27 cellular contexts compared by ENCODE assay signal in the genomic region with DNA sequence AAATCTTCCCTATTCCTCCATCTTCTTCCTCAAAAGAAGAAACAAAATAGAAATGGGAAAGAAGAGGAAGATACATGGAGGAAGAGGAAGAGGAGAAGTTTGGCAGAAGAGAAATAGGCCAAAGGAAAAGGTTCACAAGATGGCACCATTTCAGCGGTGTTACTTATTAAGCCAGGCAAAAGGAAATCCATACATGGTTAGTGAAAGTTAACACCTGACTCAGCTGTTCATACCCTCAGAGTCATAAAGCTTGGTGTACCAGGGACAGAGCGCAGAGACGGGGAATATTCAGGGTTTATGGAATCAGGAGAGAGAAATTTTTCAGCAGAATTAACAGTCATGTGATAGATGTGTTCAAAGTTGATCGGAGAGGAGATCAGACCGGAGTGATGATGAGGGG.
DNase-seq lines count a peak whose midpoint lies in the region; ATAC-seq, FAIRE-seq and TF ChIP-seq lines count a peak whose summit lies in the region.
"Had no signal": no experiment of that assay in that cellular context is flagged by ENCODE, and none has a peak within 500 bp of the region (broad histone marks: within the 10 kb centered on the region; RNA-seq: fewer than 3 reads in every experiment).

No MANE protein-coding gene starts in this region.

- no peak overlapping the region for H2AFZ ChIP-seq in SK-N-SH (ENCODE audit: low read depth)

- no peak overlapping the region for H3K27ac Mint-ChIP-seq in stimulated activated effector memory CD8-positive, alpha-beta T cell treated with anti-CD3 and anti-CD28 coated beads, Interleukin-12 subunit alpha, Interleukin-12 subunit beta, amount 100 ng/mL, for 72 hours
- H3K27ac Mint-ChIP-seq: B cell; CD8-positive, alpha-beta T cell had no signal

- no peak for TF ChIP-seq EP300 in SK-N-SH (IDR thresholded peaks at IDR 0.05; ENCODE audit: borderline replicate concordance in 1 of 2, low read depth in 1 of 2, low read length in 1 of 2)

- no peaks in the 10 kb centered on the region for H3K9me2 ChIP-seq in SK-N-SH

- H4K20me1 ChIP-seq in SK-N-SH (ENCODE audit: insufficient read depth): no peaks in the 10 kb centered on the region

- POLR2A ChIA-PET in HEK293 (lab: Yijun Ruan, JAX): no interaction called here
- POLR2A ChIA-PET in SK-N-SH (lab: Yijun Ruan, JAX): no interaction called here

- H3K4me3 Mint-ChIP-seq in stimulated activated effector memory CD8-positive, alpha-beta T cell treated with anti-CD3 and anti-CD28 coated beads, Interleukin-12 subunit alpha, Interleukin-12 subunit beta, amount 100 ng/mL, for 72 hours: no peak overlapping the region
- H3K4me3 Mint-ChIP-seq: B cell; CD8-positive, alpha-beta T cell had no signal

- no peak for FAIRE-seq in small intestine (lab: Jason Lieb, UNC)
- FAIRE-seq: GM12878 had no signal

- H3K4me3 ChIP-seq in HEK293 (ENCODE audit: low read depth, low read length) (no peak overlapping the region), small intestine (ENCODE audit: low read depth in 1 of 2, low read length in 2 of 2) (no peak overlapping the region), SK-N-SH (ENCODE audit: low read depth in 2 of 2, low read length in 1 of 2) (no peak overlapping the region)
- H3K4me3 ChIP-seq: GM12878, SK-N-MC had no signal

- no peaks in the 10 kb centered on the region for H3K9me3 Mint-ChIP-seq in stimulated activated effector memory CD8-positive, alpha-beta T cell treated with anti-CD3 and anti-CD28 coated beads, Interleukin-12 subunit alpha, Interleukin-12 subunit beta, amount 100 ng/mL, for 72 hours
- H3K9me3 Mint-ChIP-seq: CD8-positive, alpha-beta T cell had no signal

- peak; percentile 44 for DNase-seq in kidney tubule cell (ENCODE audit: low spot score)
- peak; percentile 31 for DNase-seq in mucosa of gallbladder (ENCODE audit: low spot score)
- peak; percentile 34 for DNase-seq in small intestine
- DNase-seq in stimulated activated CD4-positive, alpha-beta T cell treated with anti-CD3 and anti-CD28 coated beads, Interleukin-4, amount 100 ng/mL, for 24 hours: no peak
- no peak for DNase-seq in SK-N-SH
- no peak for DNase-seq in stimulated activated effector memory CD8-positive, alpha-beta T cell treated with anti-CD3 and anti-CD28 coated beads, Interleukin-12 subunit alpha, Interleukin-12 subunit beta, amount 100 ng/mL, for 72 hours (ENCODE audit: low spot score in 2 of 2)
- DNase-seq: Caco-2; CD8-positive, alpha-beta T cell; DMS79; EL; GDM1; H7; KBM-7; MV-4-11; NCI-H1105; NCI-H1436 treated with DMSO at 0.1 percent for 48 hours; NCI-H187 treated with DMSO at 0.1 percent for 48 hours; NCI-H2107; NCI-H446; NCI-H524 treated with DMSO at 0.1 percent for 48 hours; NCI-H774; SIG-M5 had no signal

- H3K9me3 ChIP-seq in HEK293 (ENCODE audit: control insufficient read depth, insufficient read depth, low read depth, low read length) (no peaks in the 10 kb centered on the region), small intestine (ENCODE audit: control insufficient read depth, low read depth) (no peaks in the 10 kb centered on the region), SK-N-SH (no peaks in the 10 kb centered on the region)
- H3K9me3 ChIP-seq: Caco-2 had no signal

- H3K9ac ChIP-seq in SK-N-SH: no peak overlapping the region

- H3F3A ChIP-seq in SK-N-SH (replicated peaks; ENCODE audit: insufficient read depth): no peaks in the 10 kb centered on the region

- ATAC-seq in stimulated activated effector memory CD8-positive, alpha-beta T cell treated with anti-CD3 and anti-CD28 coated beads, Interleukin-12 subunit alpha, Interleukin-12 subunit beta, amount 100 ng/mL, for 72 hours: no peak
- ATAC-seq: CD8-positive, alpha-beta T cell; GM12878 had no signal

- no peak overlapping the region for H3K4me2 ChIP-seq in SK-N-SH

- TF ChIP-seq RAD21 in SK-N-SH (IDR thresholded peaks at IDR 0.05; ENCODE audit: low read length): no peak

- no peaks in the 10 kb centered on the region for H3K4me1 Mint-ChIP-seq in stimulated activated effector memory CD8-positive, alpha-beta T cell treated with anti-CD3 and anti-CD28 coated beads, Interleukin-12 subunit alpha, Interleukin-12 subunit beta, amount 100 ng/mL, for 72 hours
- H3K4me1 Mint-ChIP-seq: B cell had no signal

- TF ChIP-seq CTCF in HEK293 (tag by site-specific recombination; IDR thresholded peaks at IDR 0.05): no peak
- no peak for TF ChIP-seq CTCF in SK-N-SH (IDR thresholded peaks at IDR 0.05)

- H3K27ac ChIP-seq in HEK293 (ENCODE audit: extremely low read depth, low read depth, low read length) (no peak overlapping the region), small intestine (ENCODE audit: low read depth in 1 of 2, low read length in 1 of 2) (no peak overlapping the region), SK-N-SH (ENCODE audit: low read depth in 2 of 2, low read length in 1 of 2) (no peak overlapping the region)
- H3K27ac ChIP-seq: C4-2B, SK-N-MC had no signal

- H3K79me2 ChIP-seq in SK-N-SH (ENCODE audit: insufficient read depth): no peaks in the 10 kb centered on the region

- no peaks in the 10 kb centered on the region for H3K27me3 ChIP-seq in small intestine (ENCODE audit: control insufficient read depth in 2 of 2, insufficient read depth in 2 of 2, low read length in 2 of 2)
- H3K27me3 ChIP-seq in SK-N-SH (ENCODE audit: insufficient read depth): no peaks in the 10 kb centered on the region

- H3K36me3 Mint-ChIP-seq in stimulated activated effector memory CD8-positive, alpha-beta T cell treated with anti-CD3 and anti-CD28 coated beads, Interleukin-12 subunit alpha, Interleukin-12 subunit beta, amount 100 ng/mL, for 72 hours: no peaks in the 10 kb centered on the region
- H3K36me3 Mint-ChIP-seq: CD8-positive, alpha-beta T cell had no signal

- H3K4me1 ChIP-seq in HEK293 (ENCODE audit: control insufficient read depth, insufficient read depth, low read length) (no peaks in the 10 kb centered on the region), small intestine (ENCODE audit: control insufficient read depth in 2 of 2, insufficient read depth in 1 of 2, low read depth in 1 of 2, low read length in 1 of 2) (no peaks in the 10 kb centered on the region), SK-N-SH (ENCODE audit: control insufficient read depth in 1 of 2, insufficient read depth in 2 of 2, low read depth in 1 of 2, low read length in 1 of 2) (no peaks in the 10 kb centered on the region)
- H3K4me1 ChIP-seq: Caco-2 had no signal

- peaks cover 5 to 13% of the 10 kb centered on the region in 2 experiments for H3K36me3 ChIP-seq in HEK293 (ENCODE audit: control insufficient read depth in 2 of 2, insufficient read depth in 1 of 2, low read length in 2 of 2)
- peaks cover 0 to 4% of the 10 kb centered on the region in 2 donors for H3K36me3 ChIP-seq in small intestine (ENCODE audit: control insufficient read depth in 2 of 2, insufficient read depth in 2 of 2, low read length in 2 of 2)
- H3K36me3 ChIP-seq in SK-N-SH (replicated peaks in 1 of 2; ENCODE audit: control insufficient read depth in 1 of 2, insufficient read depth in 2 of 2, low read length in 1 of 2): peaks cover 17 to 45% of the 10 kb centered on the region in 2 experiments

- WGBS in small intestine, 3 donors: 88 to 93% (median 91%) methylated on average over 5 of the region's 5 CpGs
- WGBS in SK-N-SH (ENCODE audit: low lambda C conversion rate): over 99% methylated on average over 5 of the region's 5 CpGs

- CTCF ChIA-PET in HEK293 (lab: Yijun Ruan, JAX) (interaction anchor here (0.5 to 1.2 kb wide), 4 partner anchors 13 to 402 kb away, joined by 3 to 6 read pairs (median 4); no protein-coding TSS in a partner anchor), SK-N-SH (lab: Yijun Ruan, JAX) (no interaction called here)

TF ChIP-seq in HEK293, 187 proteins besides CTCF, POLR2A, EP300 and RAD21:
- no peak for TF ChIP-seq TRIM28 (IDR thresholded peaks at IDR 0.05; ENCODE audit: borderline replicate concordance, low read length)
- TF ChIP-seq, protein P1, sequence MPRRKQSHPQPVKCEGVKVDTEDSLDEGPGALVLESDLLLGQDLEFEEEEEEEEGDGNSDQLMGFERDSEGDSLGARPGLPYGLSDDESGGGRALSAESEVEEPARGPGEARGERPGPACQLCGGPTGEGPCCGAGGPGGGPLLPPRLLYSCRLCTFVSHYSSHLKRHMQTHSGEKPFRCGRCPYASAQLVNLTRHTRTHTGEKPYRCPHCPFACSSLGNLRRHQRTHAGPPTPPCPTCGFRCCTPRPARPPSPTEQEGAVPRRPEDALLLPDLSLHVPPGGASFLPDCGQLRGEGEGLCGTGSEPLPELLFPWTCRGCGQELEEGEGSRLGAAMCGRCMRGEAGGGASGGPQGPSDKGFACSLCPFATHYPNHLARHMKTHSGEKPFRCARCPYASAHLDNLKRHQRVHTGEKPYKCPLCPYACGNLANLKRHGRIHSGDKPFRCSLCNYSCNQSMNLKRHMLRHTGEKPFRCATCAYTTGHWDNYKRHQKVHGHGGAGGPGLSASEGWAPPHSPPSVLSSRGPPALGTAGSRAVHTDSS (tag by site-specific recombination; IDR thresholded peaks at IDR 0.05): peak; percentile 34; the same call in 1 of the 2 replicates

TF ChIP-seq in SK-N-SH, 30 proteins besides CTCF, POLR2A, EP300 and RAD21:
- TF ChIP-seq TEAD4 (IDR thresholded peaks at IDR 0.05; ENCODE audit: borderline replicate concordance, insufficient read depth) (no peak), SIN3A (IDR thresholded peaks at IDR 0.05; ENCODE audit: borderline replicate concordance, low read depth, low read length) (no peak), RXRA (IDR thresholded peaks at IDR 0.05; ENCODE audit: borderline replicate concordance, low read depth) (no peak), YY1 (IDR thresholded peaks at IDR 0.05; ENCODE audit: low read depth) (no peak), POLR2AphosphoS5 (IDR thresholded peaks at IDR 0.05; ENCODE audit: low read depth, low read length) (no peak), NRF1 (IDR thresholded peaks at IDR 0.05; ENCODE audit: low read depth, low read length) (no peak), RFX5 (IDR thresholded peaks at IDR 0.05; ENCODE audit: low read length) (no peak), TAF1 (IDR thresholded peaks at IDR 0.05; ENCODE audit: borderline replicate concordance, low read depth, low read length) (no peak), GABPA (IDR thresholded peaks at IDR 0.05; ENCODE audit: low read depth) (no peak), FOXM1 (IDR thresholded peaks at IDR 0.05; ENCODE audit: low read depth) (no peak), FOSL2 (IDR thresholded peaks at IDR 0.05; ENCODE audit: borderline replicate concordance, low read depth) (no peak), USF2 (IDR thresholded peaks at IDR 0.05; ENCODE audit: borderline replicate concordance, low read depth, low read length) (no peak), JUND (IDR thresholded peaks at IDR 0.05) (no peak)

Comparison
In these comparisons a context has a peak if more than half of its experiments do, and no peak if none do; other contexts are left out.
1. DNase-seq: peak in kidney tubule cell (single experiment), mucosa of gallbladder (single experiment) and small intestine (single experiment); none in stimulated activated CD4-positive, alpha-beta T cell treated with anti-CD3 and anti-CD28 coated beads, Interleukin-4, amount 100 ng/mL, for 24 hours (single experiment), SK-N-SH (single experiment) and stimulated activated effector memory CD8-positive, alpha-beta T cell treated with anti-CD3 and anti-CD28 coated beads, Interleukin-12 subunit alpha, Interleukin-12 subunit beta, amount 100 ng/mL, for 72 hours (0 of 2).